In genomic region chr9:26789959-26790358, GRCh38 we compare ENCODE assay signal across 16 cellular contexts.
DNase-seq lines count a peak whose midpoint lies in the region; ATAC-seq and TF ChIP-seq lines count a peak whose summit lies in the region.
"Had no signal": no experiment of that assay in that cellular context is flagged by ENCODE, and none has a peak within 500 bp of the region (broad histone marks: within the 10 kb centered on the region; RNA-seq: fewer than 3 reads in every experiment).

No MANE protein-coding gene starts in this region.

- DNase-seq in AG20443 (ENCODE audit: low spot score) (peak; percentile 23), PC-3 (peak; percentile 3), epithelial cell of esophagus (ENCODE audit: low read depth) (peak; percentile 55), myocyte (ENCODE audit: low read depth) (peak; percentile 72), NCI-H2107 treated with DMSO at 0.1 percent for 48 hours (lab: John Stamatoyannopoulos, UW; ENCODE audit: unreplicated experiment) (no peak), occipital lobe (lab: John Stamatoyannopoulos, UW) (no peak)
- no peak for DNase-seq in activated naive CD4-positive, alpha-beta T cell treated with Interleukin-2 at 50 U/mL for 16 hours
- DNase-seq: activated CD4-positive, alpha-beta memory T cell treated with anti-CD3 and anti-CD28 coated beads for 36 hours; activated T-cell treated with anti-CD3 and anti-CD28 coated beads, Interleukin-2, amount 50 U/mL, for 72 hours; left colon; NCI-H1436; ovary; spleen; stimulated activated naive CD4-positive, alpha-beta T cell had no signal

- H3K4me1 ChIP-seq in PC-3 (ENCODE audit: insufficient read depth, low read length), result peaks cover 6% of the 10 kb centered on the region; the same call in 1 of the 2 replicates
- H3K4me1 ChIP-seq: spleen had no signal

- H3K9ac ChIP-seq in PC-3 (ENCODE audit: low read length), result no peak overlapping the region

- no peaks in the 10 kb centered on the region for H3K79me2 ChIP-seq in PC-3 (ENCODE audit: low read length)

- no peak overlapping the region for H3K4me2 ChIP-seq in PC-3 (ENCODE audit: low read length)

- BruUV-seq in PC-3 (replicated peaks; lab: Mats Ljungman, UMichigan), result no TSS peak

- CTCF ChIA-PET in PC-3 (lab: Charles Lee), result no interaction called here

- no peaks in the 10 kb centered on the region for H3K9me3 ChIP-seq in PC-3 (ENCODE audit: low read length)
- H3K9me3 ChIP-seq: ovary had no signal

- POLR2A ChIA-PET in PC-3 (lab: Charles Lee; ENCODE audit: unreplicated experiment), result interaction anchor here (0.6 to 0.7 kb wide), 2 partner anchors 177 to 214 kb away, joined by 5 to 8 read pairs; no protein-coding TSS in a partner anchor

- ATAC-seq in PC-3, result peak; percentile 56
- ATAC-seq in GM21381 (IDR thresholded peaks at IDR 0.05; ENCODE audit: unreplicated experiment), result no peak
- ATAC-seq: activated T-cell treated with anti-CD3 and anti-CD28 coated beads, Interleukin-2, amount 50 U/mL, for 72 hours; left colon had no signal

- H3K9me2 ChIP-seq in PC-3 (replicated peaks; ENCODE audit: low read length), result no peaks in the 10 kb centered on the region

- no peaks in the 10 kb centered on the region for H3K27me3 ChIP-seq in PC-3 (ENCODE audit: low read length)
- H3K27me3 ChIP-seq: ovary, spleen had no signal

- H2AFZ ChIP-seq in PC-3 (ENCODE audit: low read length), result no peak overlapping the region

- no peak overlapping the region for H3K4me3 ChIP-seq in PC-3 (ENCODE audit: low read length)
- no peak overlapping the region for H3K4me3 ChIP-seq in epithelial cell of esophagus (ENCODE audit: low read length)
- H3K4me3 ChIP-seq: ovary, spleen had no signal

- intact Hi-C loops in PC-3 (cut with micrococcal nuclease), result loop anchor here (10.0 kb wide), 1 partner anchor 45 kb away; no protein-coding TSS in a partner anchor

- no peaks in the 10 kb centered on the region for H4K20me1 ChIP-seq in PC-3 (ENCODE audit: low read length)

- no peaks in the 10 kb centered on the region for H3F3A ChIP-seq in PC-3 (ENCODE audit: low read length, unreplicated experiment)

- no peak overlapping the region for H3K27ac ChIP-seq in PC-3 (ENCODE audit: low read length)
- H3K27ac ChIP-seq: epithelial cell of prostate, ovary, spleen had no signal

- H3K36me3 ChIP-seq in PC-3 (ENCODE audit: low read depth, low read length), result no peaks in the 10 kb centered on the region
- H3K36me3 ChIP-seq: ovary, spleen had no signal

- TF ChIP-seq CTCF in PC-3 (conservative IDR thresholded peaks at IDR 0.05; ENCODE audit: low read depth, low read length) (no peak), epithelial cell of esophagus (IDR thresholded peaks at IDR 0.05; ENCODE audit: insufficient read depth, low read depth, low read length, missing control alignments) (no peak)

Comparison
In these comparisons a context has a peak if more than half of its experiments do, and no peak if none do; other contexts are left out.
1. DNase-seq: peak in AG20443 (single experiment), PC-3 (single experiment), epithelial cell of esophagus (single experiment) and myocyte (single experiment); none in NCI-H2107 treated with DMSO at 0.1 percent for 48 hours (single experiment), activated naive CD4-positive, alpha-beta T cell treated with Interleukin-2 at 50 U/mL for 16 hours (single experiment) and occipital lobe (single experiment).